ENCODE assay signal across 10 cellular contexts in the genomic region with DNA sequence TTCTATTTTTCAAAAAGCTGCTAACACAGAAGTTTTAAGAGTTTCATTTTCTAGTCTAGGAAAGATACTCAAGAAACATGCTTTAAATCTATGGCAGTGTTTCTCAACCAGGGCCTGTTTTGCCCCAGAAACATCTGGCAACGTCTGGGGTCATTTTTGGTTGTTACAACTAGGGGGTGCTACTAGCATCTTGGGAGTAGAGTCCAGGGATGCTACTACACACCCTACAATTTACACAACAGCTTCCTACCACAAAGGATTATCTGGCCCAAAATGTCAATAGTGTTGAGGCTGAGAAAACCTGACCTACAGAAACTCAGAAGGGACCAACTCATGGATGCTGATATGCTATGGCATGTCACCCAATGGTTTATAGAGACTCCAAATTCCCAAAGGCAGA. TPM values are rescaled to one million over a fixed set of nuclear protein-coding genes. Genes with fewer than 3 reads are reported as not detected.
DNase-seq lines count a peak whose midpoint lies in the region; ATAC-seq and TF ChIP-seq lines count a peak whose summit lies in the region.
"Had no signal": no experiment of that assay in that cellular context is flagged by ENCODE, and none has a peak within 500 bp of the region (broad histone marks: within the 10 kb centered on the region; RNA-seq: fewer than 3 reads in every experiment).

No MANE protein-coding gene starts in this region.

- H3K4me1 ChIP-seq in IMR-90 (ENCODE audit: control insufficient read depth, insufficient read depth, low read length): no peaks in the 10 kb centered on the region; the same call in 1 of the 2 replicates
- no peaks in the 10 kb centered on the region for H3K4me1 ChIP-seq in liver (ENCODE audit: control insufficient read depth in 4 of 4, insufficient read depth in 4 of 4, low read length in 3 of 4)

- no peak overlapping the region for H3K27ac Mint-ChIP-seq in glutamatergic neuron (ENCODE audit: unreplicated experiment)

- no peak overlapping the region for H4K91ac ChIP-seq in IMR-90 (ENCODE audit: insufficient read depth, low read depth, low read length)

- H3K9me3 ChIP-seq in IMR-90 (ENCODE audit: control insufficient read depth, insufficient read depth, low read length) (no peaks in the 10 kb centered on the region), liver (ENCODE audit: control insufficient read depth in 4 of 4, low read length in 3 of 4) (no peaks in the 10 kb centered on the region)

- H3K9me1 ChIP-seq in IMR-90 (ENCODE audit: insufficient read depth, low read length): peaks cover 3% of the 10 kb centered on the region; the same call in 1 of the 2 replicates

- H3K56ac ChIP-seq in IMR-90 (ENCODE audit: extremely low read depth, insufficient read depth, low read length): no peak overlapping the region

- no peak overlapping the region for H3K27ac ChIP-seq in IMR-90 (ENCODE audit: insufficient read depth, low read length)
- no peak overlapping the region for H3K27ac ChIP-seq in liver (ENCODE audit: low read depth in 1 of 2, low read length in 2 of 2)

- no peaks in the 10 kb centered on the region for H4K20me1 ChIP-seq in IMR-90 (ENCODE audit: insufficient read depth, low read length)

- H3K27me3 ChIP-seq in IMR-90 (ENCODE audit: control insufficient read depth, insufficient read depth, low read length) (no peaks in the 10 kb centered on the region), liver (ENCODE audit: control insufficient read depth in 4 of 4, insufficient read depth in 4 of 4, low read length in 3 of 4) (no peaks in the 10 kb centered on the region)

- H3K23ac ChIP-seq in IMR-90 (ENCODE audit: low read depth, low read length): no peak overlapping the region

- H3K14ac ChIP-seq in IMR-90 (replicated peaks; ENCODE audit: low read depth, low read length): peak overlapping the region; percentile 77; the same call in 1 of the 2 replicates

- no peak overlapping the region for H3K4ac ChIP-seq in IMR-90 (ENCODE audit: low read depth, low read length)

- TF ChIP-seq POLR2A in IMR-90 (IDR thresholded peaks at IDR 0.05; ENCODE audit: low read depth, low read length): no peak

- no peak overlapping the region for H3K18ac ChIP-seq in IMR-90 (ENCODE audit: low read depth, low read length)

- TF ChIP-seq CTCF in IMR-90 (conservative IDR thresholded peaks at IDR 0.05; ENCODE audit: low read depth, low read length): peak; percentile 27
- TF ChIP-seq CTCF in astrocyte of the spinal cord (IDR thresholded peaks at IDR 0.05; ENCODE audit: low read depth, low read length): peak; percentile 35
- no peak for TF ChIP-seq CTCF in liver (IDR thresholded peaks at IDR 0.05; ENCODE audit: low read depth, low read length, missing input control)
- TF ChIP-seq CTCF in glutamatergic neuron (IDR thresholded peaks at IDR 0.05; ENCODE audit: partially characterized antibody, unreplicated experiment): no peak

- POLR2A ChIA-PET in IMR-90 (lab: Charles Lee; ENCODE audit: unreplicated experiment): no interaction called here

- in situ Hi-C loops in IMR-90 (cut with MboI; ENCODE audit: low sequenced_read_pairs) (no loop called here), astrocyte of the spinal cord (cut with HindIII; ENCODE audit: low sequenced_read_pairs) (no loop called here)

- peaks cover 3 to 6% of the 10 kb centered on the region in 2 experiments; a peak in 1 of 4 replicates for H3K79me1 ChIP-seq in IMR-90 (ENCODE audit: low read depth in 1 of 2, low read length in 2 of 2)

- 0 out of 2 replicates have a peak overlapping the region, but pooled peaks have one; percentile 36 for H2AK5ac ChIP-seq in IMR-90 (ENCODE audit: low read depth, low read length)

- H3K4me3 Mint-ChIP-seq in glutamatergic neuron (ENCODE audit: unreplicated experiment): no peak overlapping the region

- H3K36me3 Mint-ChIP-seq in glutamatergic neuron (ENCODE audit: unreplicated experiment): no peaks in the 10 kb centered on the region

- dilution Hi-C loops in IMR-90 (cut with HindIII; ENCODE audit: low sequenced_read_pairs, unreplicated experiment): no loop called here

- no peak overlapping the region for H2BK5ac ChIP-seq in IMR-90 (ENCODE audit: low read depth, low read length, poor library complexity, severe bottlenecking)

- H3K9me3 Mint-ChIP-seq in glutamatergic neuron (ENCODE audit: unreplicated experiment): no peaks in the 10 kb centered on the region

- H4K5ac ChIP-seq in IMR-90 (ENCODE audit: low read depth, low read length): no peak overlapping the region

- no peak overlapping the region for H3K4me2 ChIP-seq in IMR-90 (ENCODE audit: low read depth, low read length)

- CTCF ChIA-PET in IMR-90 (lab: Yijun Ruan, JAX): interaction anchor here (1.5 to 2.3 kb wide), 3 partner anchors 11 to 70 kb away, joined by 3 to 11 read pairs (median 3); no protein-coding TSS in a partner anchor

- no peaks in the 10 kb centered on the region for H3K4me1 Mint-ChIP-seq in glutamatergic neuron (ENCODE audit: low read depth, unreplicated experiment)

- H2BK15ac ChIP-seq in IMR-90 (ENCODE audit: low read depth, low read length): no peak overlapping the region

- peak overlapping the region; percentile 36; the same call in 1 of the 2 replicates for H2BK20ac ChIP-seq in IMR-90 (ENCODE audit: low read depth, low read length)

- no peak for ATAC-seq in IMR-90 (ENCODE audit: low read depth)

- H3K36me3 ChIP-seq in IMR-90 (ENCODE audit: control insufficient read depth, insufficient read depth, low read length) (peaks cover 5% of the 10 kb centered on the region), liver (ENCODE audit: control insufficient read depth in 4 of 4, insufficient read depth in 3 of 4, low read depth in 1 of 4, low read length in 3 of 4) (peaks cover 0 to 4% (median under 1%) of the 10 kb centered on the region in 4 donors)

- peak; percentile 53 for DNase-seq in ELR (ENCODE audit: low read depth)
- DNase-seq in IMR-90: peak; percentile 7
- DNase-seq in astrocyte of the spinal cord (ENCODE audit: low read depth, low spot score): no peak
- no peak for DNase-seq in NCI-H128 (lab: John Stamatoyannopoulos, UW; ENCODE audit: unreplicated experiment)
- DNase-seq in NCI-H1930 (lab: John Stamatoyannopoulos, UW): no peak
- DNase-seq in NCI-H774 (lab: John Stamatoyannopoulos, UW): no peak
- no peak for DNase-seq in glutamatergic neuron
- DNase-seq: activated CD4-positive, alpha-beta T cell treated with anti-CD3 and anti-CD28 coated beads, Interleukin-2, amount 50 U/mL, for 48 hours; NCI-H526 had no signal

- H3K9ac ChIP-seq in IMR-90 (ENCODE audit: low read depth, low read length): no peak overlapping the region
- no peak overlapping the region for H3K9ac ChIP-seq in liver (ENCODE audit: low read depth in 1 of 2, low read length in 2 of 2)

- intact Hi-C loops in IMR-90 (cut with micrococcal nuclease): no loop called here

- peak overlapping the region; percentile 35 for H2AK9ac ChIP-seq in IMR-90 (replicated peaks; ENCODE audit: low read depth, low read length, poor library complexity)

- peak overlapping the region in 1 of 2 experiments; percentile 21; a peak in 1 of 4 replicates for H4K8ac ChIP-seq in IMR-90 (ENCODE audit: low read depth in 2 of 2, low read length in 2 of 2)

- H3K27me3 Mint-ChIP-seq in glutamatergic neuron (ENCODE audit: unreplicated experiment): no peaks in the 10 kb centered on the region

- no peak for TF ChIP-seq RAD21 in IMR-90 (IDR thresholded peaks at IDR 0.05; ENCODE audit: low read length)
- peak; percentile 31 to 66 for TF ChIP-seq RAD21 in liver (IDR thresholded peaks at IDR 0.05)

- no TSS peak for BruUV-seq in IMR-90 (replicated peaks; lab: Mats Ljungman, UMichigan)

- WGBS in IMR-90 (ENCODE audit: extremely low coverage in 2 of 2, insufficient read length in 1 of 2), 2 experiments: no CpG with 5 or more reads among the region's 1 CpG
- WGBS in liver: 35% methylated on average over 1 of the region's 1 CpG

- H3K4me3 ChIP-seq in IMR-90 (ENCODE audit: insufficient read depth, low read depth, low read length): no peak overlapping the region
- no peak overlapping the region for H3K4me3 ChIP-seq in astrocyte of the spinal cord (ENCODE audit: low read depth, low read length)
- H3K4me3 ChIP-seq in liver (ENCODE audit: low read depth in 1 of 3, low read length in 3 of 3): no peak overlapping the region

- H2BK120ac ChIP-seq in IMR-90 (ENCODE audit: low read depth, low read length): 0 out of 2 replicates have a peak overlapping the region, but pooled peaks have one; percentile 22

- H2AFZ ChIP-seq in IMR-90 (replicated peaks; ENCODE audit: low read length, poor library complexity): no peak overlapping the region

TF ChIP-seq in IMR-90, 13 proteins besides CTCF, POLR2A, EP300 and RAD21 (continues in another document):
- no peak for TF ChIP-seq FOS (IDR thresholded peaks at IDR 0.05; ENCODE audit: low read depth, low read length)
- TF ChIP-seq MAFK (IDR thresholded peaks at IDR 0.05; ENCODE audit: low read depth, low read length): no peak
- TF ChIP-seq CHD1 (IDR thresholded peaks at IDR 0.05; ENCODE audit: low read depth, low read length): no peak
- no peak for TF ChIP-seq MXI1 (IDR thresholded peaks at IDR 0.05; ENCODE audit: borderline replicate concordance, low read depth, low read length)
- no peak for TF ChIP-seq RCOR1 (IDR thresholded peaks at IDR 0.05; ENCODE audit: insufficient replicate concordance, low read length)

TF ChIP-seq in liver, 16 proteins besides CTCF, POLR2A, EP300 and RAD21:
- TF ChIP-seq HNF4A (conservative IDR thresholded peaks at IDR 0.05) (peak in 1 of 2 donors; percentile 45), JUND (IDR thresholded peaks at IDR 0.05) (no peak)
TF ChIP-seq in liver: peak in this region for 1.

RNA-seq across cellular contexts. Expression of gene SERAC1, which starts 24.4 kb away (rescaled TPM):
- total RNA-seq in IMR-90 (2012; rRNA removed) (15.6 and 16.9 TPM in 2 replicates), liver (1 to 10 TPM; 2.6 to 4.4 TPM), glutamatergic neuron (ENCODE audit: unreplicated experiment) (29.7 TPM)
- polyA plus RNA-seq in IMR-90 (2012; rRNA removed) (6.7 and 7.7 TPM in 2 replicates), liver (1 to 10 TPM; 2.0 to 2.1 TPM)
- polyA plus RNA-seq in IMR-90 (2012; cell fraction: cytosol; rRNA removed): 1.6 and 1.7 TPM in 2 replicates
- polyA plus RNA-seq in IMR-90 (2012; cell fraction: nucleus; rRNA removed; ENCODE audit: low replicate concordance): 2.2 and 13.6 TPM in 2 replicates

RNA-seq across cellular contexts. Expression of gene GTF2H5, which starts 24.4 kb away (rescaled TPM):
- total RNA-seq in IMR-90 (2012; rRNA removed) (3.9 and 6.1 TPM in 2 replicates), liver (1 to 10 TPM; 1.5 TPM), glutamatergic neuron (ENCODE audit: unreplicated experiment) (16.0 TPM)
- polyA plus RNA-seq in IMR-90 (2012; rRNA removed) (8.4 and 8.5 TPM in 2 replicates), liver (10 to 100 TPM in 1 of 2 donors, 1 to 10 TPM in 1; 5.4 to 17.3 TPM)
- 1.2 and 3.1 TPM in 2 replicates for polyA plus RNA-seq in IMR-90 (2012; cell fraction: cytosol; rRNA removed)
- 0.39 and 3.2 TPM in 2 replicates for polyA plus RNA-seq in IMR-90 (2012; cell fraction: nucleus; rRNA removed; ENCODE audit: low replicate concordance)

Comparison
In these comparisons a context has a peak if more than half of its experiments do, and no peak if none do; other contexts are left out.
1. DNase-seq: peak in ELR (single experiment) and IMR-90 (single experiment); none in astrocyte of the spinal cord (single experiment), NCI-H128 (single experiment), NCI-H1930 (0 of 2), NCI-H774 (single experiment) and glutamatergic neuron (single experiment).
2. CTCF ChIP-seq: peak in IMR-90 (single experiment) and astrocyte of the spinal cord (single experiment); none in liver (single experiment) and glutamatergic neuron (single experiment).